In the genomic region with DNA sequence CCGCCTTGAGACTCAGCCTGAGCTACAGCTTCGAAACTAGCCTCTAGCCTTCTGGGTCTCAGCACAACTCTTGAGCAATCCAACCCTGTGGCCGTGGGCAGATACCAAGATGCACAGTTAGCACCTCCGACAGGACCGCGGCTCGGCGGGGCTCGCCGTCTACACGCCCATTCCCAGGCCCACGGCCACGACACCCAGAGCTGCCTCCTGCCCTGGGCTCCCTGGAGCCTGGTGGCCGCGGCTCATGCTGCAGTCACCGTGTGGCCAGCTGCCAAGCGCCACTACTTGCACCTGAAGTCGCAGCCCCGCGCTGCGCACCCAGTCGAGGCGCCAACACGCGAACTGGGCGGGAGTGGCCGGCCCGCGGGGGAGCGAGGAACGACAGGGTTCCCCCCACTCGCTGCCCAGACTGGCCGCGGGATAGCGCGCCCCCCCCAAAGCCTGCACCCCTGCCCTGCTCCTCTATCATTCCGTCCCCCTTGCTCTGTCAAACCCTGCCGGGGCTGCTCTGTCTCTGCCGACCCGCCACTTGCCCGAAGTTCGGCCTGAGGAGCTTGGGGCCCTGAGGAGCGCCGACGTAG, we compare ENCODE assay signal across 8 cellular contexts. TPM values are rescaled to one million over a fixed set of nuclear protein-coding genes. Genes with fewer than 3 reads are reported as not detected.
A peak's percentile ranks its signal among the peaks of the same experiment; 100 is the strongest.
DNase-seq lines count a peak whose midpoint lies in the region; ATAC-seq and TF ChIP-seq lines count a peak whose summit lies in the region.

No MANE protein-coding gene starts in this region.

- H3K36me3 Mint-ChIP-seq in endodermal cell (ENCODE audit: low read depth): peaks cover 26% of the 10 kb centered on the region

- H3K9me3 Mint-ChIP-seq in endodermal cell: no peaks in the 10 kb centered on the region

- TF ChIP-seq CTCF in GM13976 (IDR thresholded peaks at IDR 0.05; ENCODE audit: borderline replicate concordance, control extremely low read depth, extremely low read depth, insufficient read depth, missing control alignments): no peak
- TF ChIP-seq CTCF in WERI-Rb-1 (IDR thresholded peaks at IDR 0.05; ENCODE audit: low read depth, low read length): 0 out of 2 replicates have a peak, but pooled peaks have one; percentile 17
- no peak for TF ChIP-seq CTCF in endodermal cell (conservative IDR thresholded peaks at IDR 0.05)
- no peak for TF ChIP-seq CTCF in tibial nerve (IDR thresholded peaks at IDR 0.05)

- no peak for TF ChIP-seq EP300 in tibial nerve (IDR thresholded peaks at IDR 0.05)

- H3K27ac ChIP-seq in WERI-Rb-1: peak overlapping the region; percentile 55
- H3K27ac ChIP-seq in endodermal cell (ENCODE audit: low read depth, low read length): no peak overlapping the region
- H3K27ac ChIP-seq in mucosa of rectum (ENCODE audit: low read depth in 2 of 2, low read length in 2 of 2): peak overlapping the region; percentile 67 to 77
- peak overlapping the region; percentile 34 to 89 (median 82) for H3K27ac ChIP-seq in tibial nerve

- peak overlapping the region; percentile 95 for H3K4me3 ChIP-seq in Jurkat, Clone E6-1 (ENCODE audit: low read length)
- H3K4me3 ChIP-seq in WERI-Rb-1 (ENCODE audit: low read depth, low read length): peak overlapping the region; percentile 95
- peak overlapping the region; percentile 95 for H3K4me3 ChIP-seq in endodermal cell (ENCODE audit: low read length)
- peak overlapping the region; percentile 95 to 99 for H3K4me3 ChIP-seq in mucosa of rectum (ENCODE audit: low read length in 2 of 2)
- peak overlapping the region; percentile 55 to 81 (median 72) for H3K4me3 ChIP-seq in tibial nerve

- DNase-seq in ACHN: peak; percentile 26
- peak; percentile 49 for DNase-seq in GM13976 (ENCODE audit: low spot score)
- DNase-seq in Jurkat, Clone E6-1 (ENCODE audit: low read depth, low spot score): no peak
- peak; percentile 49 for DNase-seq in WERI-Rb-1
- DNase-seq in endodermal cell: peak; percentile 77
- peak in 1 of 2 donors; percentile 18 for DNase-seq in tibial nerve (ENCODE audit: low spot score in 2 of 2)

- H3K36me3 ChIP-seq in WERI-Rb-1: peaks cover 55% of the 10 kb centered on the region
- H3K36me3 ChIP-seq in endodermal cell (ENCODE audit: control insufficient read depth, insufficient read depth, low read length): peaks cover 44% of the 10 kb centered on the region
- peaks cover 0 to 5% of the 10 kb centered on the region in 2 donors for H3K36me3 ChIP-seq in mucosa of rectum (ENCODE audit: control insufficient read depth in 2 of 2, insufficient read depth in 2 of 2, low read length in 2 of 2)
- H3K36me3 ChIP-seq in tibial nerve: peaks cover 0 to 18% (median 0%) of the 10 kb centered on the region in 3 donors

- H3K27ac Mint-ChIP-seq in endodermal cell: peak overlapping the region; percentile 91

- peaks cover 16% of the 10 kb centered on the region for H3K4me1 Mint-ChIP-seq in endodermal cell

- no peak for TF ChIP-seq POLR2A in tibial nerve (IDR thresholded peaks at IDR 0.05)

- no peak for ATAC-seq in GM19455 (IDR thresholded peaks at IDR 0.05; ENCODE audit: unreplicated experiment)

- H3K9me3 ChIP-seq in WERI-Rb-1 (ENCODE audit: severe bottlenecking) (no peaks in the 10 kb centered on the region), endodermal cell (ENCODE audit: control insufficient read depth, low read length) (no peaks in the 10 kb centered on the region), mucosa of rectum (ENCODE audit: control insufficient read depth in 2 of 2, low read length in 2 of 2) (no peaks in the 10 kb centered on the region), tibial nerve (no peaks in the 10 kb centered on the region)

- peak overlapping the region; percentile 94 for H3K4me3 Mint-ChIP-seq in endodermal cell

- WGBS in endodermal cell (ENCODE audit: insufficient coverage in 1 of 2, insufficient read length in 1 of 2), 2 experiments: 8 to 11% methylated on average over 26 to 45 of the region's 45 CpGs
- 2 to 3% methylated on average over 15 to 42 of the region's 45 CpGs for WGBS in tibial nerve, 2 donors

- H3K27me3 Mint-ChIP-seq in endodermal cell (ENCODE audit: insufficient read depth): peaks cover 2% of the 10 kb centered on the region

- no peaks in the 10 kb centered on the region for H3K27me3 ChIP-seq in WERI-Rb-1 (ENCODE audit: insufficient read depth, low read depth, severe bottlenecking)
- no peaks in the 10 kb centered on the region for H3K27me3 ChIP-seq in endodermal cell (ENCODE audit: control insufficient read depth, insufficient read depth, low read length, poor library complexity, severe bottlenecking)
- H3K27me3 ChIP-seq in mucosa of rectum (ENCODE audit: control insufficient read depth in 2 of 2, insufficient read depth in 2 of 2, low read length in 2 of 2): no peaks in the 10 kb centered on the region
- H3K27me3 ChIP-seq in tibial nerve: no peaks in the 10 kb centered on the region

- H3K4me1 ChIP-seq in endodermal cell (ENCODE audit: control insufficient read depth, insufficient read depth, low read length) (peaks cover 7% of the 10 kb centered on the region), mucosa of rectum (ENCODE audit: control insufficient read depth in 2 of 2, insufficient read depth in 2 of 2, low read length in 2 of 2) (peaks cover 23 to 25% of the 10 kb centered on the region in 2 donors), tibial nerve (peaks cover 0 to 40% (median 24%) of the 10 kb centered on the region in 4 donors)

- H3K9ac ChIP-seq in endodermal cell (ENCODE audit: extremely low read depth, low read length, poor library complexity, severe bottlenecking) (peak overlapping the region; percentile 55), mucosa of rectum (ENCODE audit: low read depth in 1 of 2, low read length in 2 of 2) (peak overlapping the region; percentile 85 to 88)

- in situ Hi-C loops in ACHN (cut with HindIII; ENCODE audit: low pct_ligation_motif_present, low pct_unique_long_range_greater_than_20kb, low sequenced_read_pairs): no loop called here
- in situ Hi-C loops in GM13976 (cut with MboI; ENCODE audit: low sequenced_read_pairs, unreplicated experiment): no loop called here

RNA-seq across cellular contexts. Expression of gene CDCA8, which starts 0.7 kb away (rescaled TPM):
- 96.2 TPM for polyA plus RNA-seq in Jurkat, Clone E6-1 (2012; ENCODE audit: insufficient read depth, insufficient read length)
- total RNA-seq in endodermal cell: 10 to 100 TPM; 27.7 to 49.7 TPM
- polyA plus RNA-seq in endodermal cell (2013, experiment 1 of 2): 58.6 TPM
- polyA plus RNA-seq in endodermal cell (2013, experiment 2 of 2): 61.0 TPM
- total RNA-seq in tibial nerve: under 1 TPM in 3 of 4 donors, not detected in 1; 0.66 to 0.98 (median 0.90) TPM

RNA-seq across cellular contexts. Expression of gene RSPO1, which starts 56.9 kb away (rescaled TPM):
- polyA plus RNA-seq in Jurkat, Clone E6-1 (2012; ENCODE audit: insufficient read depth, insufficient read length): not detected
- total RNA-seq in endodermal cell (not detected), tibial nerve (under 1 TPM in 2 of 4 donors, not detected in 2; 0.20 to 0.21 TPM)
- polyA plus RNA-seq in endodermal cell (2013, experiment 1 of 2): 9.5 TPM
- 7.9 TPM for polyA plus RNA-seq in endodermal cell (2013, experiment 2 of 2)

Comparison
In these comparisons a context has a peak if more than half of its experiments do, and no peak if none do; other contexts are left out.
1. RNA of gene CDCA8, which starts 0.7 kb away (total RNA-seq): 27.7 to 49.7 TPM in endodermal cell; 0.66 to 0.98 TPM in tibial nerve; every median in the first group is over 10 times any median in the second.
2. Peak in every context shown above with its lines, with median percentiles within 50 percentile points of each other: H3K4me3 ChIP-seq.